Comparison of ENCODE assay signal across 8 cellular contexts in genomic region chrX:110407910-110408545, GRCh38. TPM values are rescaled to one million over a fixed set of nuclear protein-coding genes. Genes with fewer than 3 reads are reported as not detected.
DNase-seq lines count a peak whose midpoint lies in the region; ATAC-seq and TF ChIP-seq lines count a peak whose summit lies in the region.

No MANE protein-coding gene starts in this region.

- H3K4me1 ChIP-seq in BE2C: no peaks in the 10 kb centered on the region

- DNase-seq in BE2C: peak; percentile 66
- DNase-seq in NAMALWA (ENCODE audit: low spot score): peak; percentile 69
- DNase-seq in T follicular helper cell (ENCODE audit: low read depth): peak; percentile 30
- no peak for DNase-seq in astrocyte of the cerebellum (ENCODE audit: low read depth)
- peak; percentile 25 for DNase-seq in iPS DF 4.7 (ENCODE audit: extremely low read depth, low spot score)
- DNase-seq in stimulated activated CD4-positive, alpha-beta T cell treated with anti-CD3 and anti-CD28 coated beads, Interleukin-4, amount 100 ng/mL, for 24 hours: peak; percentile 60

- no peaks in the 10 kb centered on the region for H3K36me3 ChIP-seq in BE2C

- H3K27me3 ChIP-seq in BE2C: no peaks in the 10 kb centered on the region

- no peaks in the 10 kb centered on the region for H3K9me3 ChIP-seq in BE2C

- H3K4me3 ChIP-seq in BE2C (ENCODE audit: low read depth, low read length) (no peak overlapping the region), astrocyte of the cerebellum (ENCODE audit: low read depth, low read length) (no peak overlapping the region)

- peak; percentile 63 for ATAC-seq in GM18867 (IDR thresholded peaks at IDR 0.05; ENCODE audit: unreplicated experiment)
- ATAC-seq in GM18870 (IDR thresholded peaks at IDR 0.05; ENCODE audit: unreplicated experiment): no peak

- TF ChIP-seq CTCF in BE2C (IDR thresholded peaks at IDR 0.05; ENCODE audit: low read depth, low read length) (peak; percentile 75), astrocyte of the cerebellum (IDR thresholded peaks at IDR 0.05; ENCODE audit: low read depth, low read length, missing control alignments) (peak; percentile 62)

- in situ Hi-C loops in astrocyte of the cerebellum (cut with HindIII; ENCODE audit: low sequenced_read_pairs): loop anchor here (25.0 kb wide), 1 partner anchor 221 kb away; no protein-coding TSS in a partner anchor

RNA-seq across cellular contexts. Expression of gene RTL9, which starts 49.4 kb away (rescaled TPM):
- 0.14 TPM for polyA plus RNA-seq in BE2C (2012; ENCODE audit: insufficient read depth, insufficient read length, low read depth)
